Comparison of ENCODE assay signal across 3 cellular contexts in the genomic region with DNA sequence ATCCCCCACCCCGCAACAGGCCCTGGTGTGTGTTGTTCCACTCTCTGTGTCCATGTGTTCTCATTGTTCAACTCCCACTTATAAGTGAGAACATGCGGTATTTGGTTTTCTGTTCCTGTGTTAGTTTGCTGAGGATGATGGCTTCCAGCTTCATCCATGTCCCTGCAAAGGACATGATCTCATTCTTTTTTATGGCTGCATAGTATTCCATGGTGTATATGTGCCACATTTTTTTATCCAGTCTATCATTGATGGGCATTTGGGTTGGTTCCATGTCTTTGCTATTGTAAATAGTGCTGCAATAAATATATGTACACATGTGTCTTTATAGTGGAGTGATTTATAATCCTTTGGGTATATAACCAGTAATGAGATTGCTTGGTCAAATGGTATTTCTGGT. TPM values are rescaled to one million over a fixed set of nuclear protein-coding genes. Genes with fewer than 3 reads are reported as not detected.
DNase-seq lines count a peak whose midpoint lies in the region; ATAC-seq, FAIRE-seq and TF ChIP-seq lines count a peak whose summit lies in the region.
"Not testable (repeated sequence)": the region's sequence is repeated elsewhere in the genome, so short reads cannot be mapped to it uniquely, and the experiment has no call there.
"Had no signal": no experiment of that assay in that cellular context is flagged by ENCODE, and none has a peak within 500 bp of the region (broad histone marks: within the 10 kb centered on the region; RNA-seq: fewer than 3 reads in every experiment).

No MANE protein-coding gene starts in this region.

- H3K4me1 ChIP-seq in HEK293 (ENCODE audit: control insufficient read depth, insufficient read depth, low read length): not testable (repeated sequence)
- H3K4me1 ChIP-seq in K562 (replicated peaks in 1 of 2; ENCODE audit: control insufficient read depth in 2 of 2, insufficient read depth in 2 of 2, low read length in 2 of 2): peaks cover 11 to 18% of the 10 kb centered on the region in 2 experiments; a peak in 4 of 5 replicates

- not testable (repeated sequence) for TF ChIP-seq EP300 in K562 (IDR thresholded peaks at IDR 0.05; ENCODE audit: low read length)

- in situ Hi-C loops in K562 (cut with MboI): not testable (repeated sequence)

- not testable (repeated sequence) for TF ChIP-seq CTCF in HEK293 (tag by site-specific recombination; IDR thresholded peaks at IDR 0.05); K562 (IDR thresholded peaks at IDR 0.05 in 2 of 3, conservative IDR thresholded peaks at IDR 0.05 in 1 of 3; ENCODE audit: insufficient read depth in 2 of 3, low read depth in 1 of 3, low read length in 3 of 3)

- FAIRE-seq in K562 (lab: Jason Lieb, UNC): not testable (repeated sequence)

- H3K4me3 ChIP-seq in HEK293 (ENCODE audit: low read depth, low read length); K562: not testable (repeated sequence)

- not testable (repeated sequence) for TF ChIP-seq RAD21 in K562 (CRISPR knock-in tag; conservative IDR thresholded peaks at IDR 0.05 in 1 of 2, IDR thresholded peaks at IDR 0.05 in 1 of 2)

- H3K9me3 ChIP-seq in HEK293 (ENCODE audit: control insufficient read depth, insufficient read depth, low read depth, low read length); K562 (replicated peaks; ENCODE audit: control insufficient read depth, insufficient read depth, low read depth, low read length): not testable (repeated sequence)

- POLR2A ChIA-PET in HEK293 (lab: Yijun Ruan, JAX): not testable (repeated sequence)
- POLR2A ChIA-PET in K562 (lab: Yijun Ruan, JAX): interaction anchor here (0.6 kb wide), 1 partner anchor 8 kb away, joined by 4 read pairs; no protein-coding TSS in a partner anchor

- CTCF ChIA-PET in HEK293 (lab: Yijun Ruan, JAX); K562 (lab: Yijun Ruan, JAX; ENCODE audit: low intra/inter-chr PET ratio): not testable (repeated sequence)

- H3K79me2 ChIP-seq in K562 (ENCODE audit: control insufficient read depth, insufficient read depth, low read length): not testable (repeated sequence)

- ATAC-seq in K562: not testable (repeated sequence)

- not testable (repeated sequence) for H3K27me3 ChIP-seq in K562 (ENCODE audit: control insufficient read depth in 2 of 2, insufficient read depth in 2 of 2, low read length in 2 of 2)

- not testable (repeated sequence) for H3K9me1 ChIP-seq in K562 (ENCODE audit: control insufficient read depth, insufficient read depth, low read length)

- not testable (repeated sequence) for DNase-seq in K562 (ENCODE audit: extremely low read depth in 1 of 4, low spot score in 3 of 4)

- not testable (repeated sequence) for H3K36me3 ChIP-seq in HEK293 (ENCODE audit: control insufficient read depth in 2 of 2, insufficient read depth in 1 of 2, low read length in 2 of 2); K562 (ENCODE audit: control insufficient read depth, insufficient read depth, low read length)

- TF ChIP-seq POLR2A in K562 (conservative IDR thresholded peaks at IDR 0.05): not testable (repeated sequence)

- not testable (repeated sequence) for H2AFZ ChIP-seq in K562 (ENCODE audit: low read depth, low read length)

- H3K4me2 ChIP-seq in K562 (ENCODE audit: insufficient read depth, low read length): not testable (repeated sequence)

- H4K20me1 ChIP-seq in K562 (replicated peaks; ENCODE audit: control insufficient read depth, insufficient read depth, low read length): not testable (repeated sequence)

- not testable (repeated sequence) for H3K27ac ChIP-seq in HEK293 (ENCODE audit: extremely low read depth, low read depth, low read length); K562 (ENCODE audit: extremely low read depth, low read depth, low read length)

- intact Hi-C loops in K562 (cut with micrococcal nuclease): not testable (repeated sequence)

- WGBS in K562 (ENCODE audit: insufficient coverage, low coverage, missing lambda C conversion rate): 93% methylated on average over 2 of the region's 2 CpGs

- H3K9ac ChIP-seq in K562 (ENCODE audit: insufficient read depth in 1 of 2, low read depth in 2 of 2, low read length in 2 of 2): not testable (repeated sequence)

- not testable (repeated sequence) for BruUV-seq in K562 (replicated peaks; lab: Mats Ljungman, UMichigan)

TF ChIP-seq in HEK293, 187 proteins besides CTCF, POLR2A, EP300 and RAD21:
- TF ChIP-seq ZNF146 (tag by site-specific recombination; IDR thresholded peaks at IDR 0.05): peak; percentile 77

TF ChIP-seq in K562, 482 proteins besides CTCF, POLR2A, EP300 and RAD21:
- TF ChIP-seq BCOR (IDR thresholded peaks at IDR 0.05) (peak; percentile 67; the same call in 1 of the 2 replicates), KDM1A (IDR thresholded peaks at IDR 0.05) (peak in 1 of 2 experiments; percentile 26; a peak in 1 of 4 replicates), ZNF146 (CRISPR knock-in tag; IDR thresholded peaks at IDR 0.05; ENCODE audit: unreplicated experiment) (peak; percentile 50)

RNA-seq across cellular contexts. Expression of gene KCNMB3, which starts 23.5 kb away (rescaled TPM):
- total RNA-seq in K562 (2011; cell fraction: chromatin; rRNA removed; ENCODE audit: low replicate concordance): 42.1 and 87.2 TPM in 2 replicates
- total RNA-seq in K562 (2011; cell fraction: nucleolus; rRNA removed): 16.3 and 21.2 TPM in 2 replicates
- total RNA-seq in K562 (2011; cell fraction: nucleoplasm; rRNA removed): 33.8 and 60.6 TPM in 2 replicates
- 8.7 and 12.3 TPM in 2 replicates for total RNA-seq in K562 (2014; rRNA removed)
- 15.3 and 16.5 TPM in 2 replicates for total RNA-seq in K562 (2014; rRNA removed; fragmentation: Illumina TruSeq; extraction: Trizol)
- 13.7 and 13.8 TPM in 2 replicates for total RNA-seq in K562 (2015; rRNA removed; fragmentation: Illumina TruSeq; extraction: Trizol)
- 9.9 and 14.3 TPM in 2 replicates for total RNA-seq in K562 (2021)
- polyA plus RNA-seq in K562 (2011; rRNA removed): 18.6 and 21.1 TPM in 2 replicates
- polyA plus RNA-seq in K562 (2011; cell fraction: cytosol; rRNA removed): 5.8 and 7.4 TPM in 2 replicates
- polyA plus RNA-seq in K562 (2011; cell fraction: nucleus; rRNA removed): 48.8 and 65.5 TPM in 2 replicates
- polyA plus RNA-seq in K562 (2012): 11.9 and 19.9 TPM in 2 replicates
- polyA plus RNA-seq in K562 (2014; fragmentation: Illumina TruSeq; extraction: Trizol): 17.6 and 20.4 TPM in 2 replicates
- polyA plus RNA-seq in K562 (2014; fragmentation: Nextera tagmentation; extraction: Ambion mirVana): 1 to 10 TPM; 7.0 to 7.8 TPM
- 13.0 and 19.8 TPM in 2 replicates for polyA plus RNA-seq in K562 (2014; rRNA removed)
- polyA minus RNA-seq in K562 (2011; rRNA and poly(A)+ RNA removed): 27.8 and 30.2 TPM in 2 replicates
- 1.8 and 3.6 TPM in 2 replicates for polyA minus RNA-seq in K562 (2011; cell fraction: cytosol; rRNA and poly(A)+ RNA removed)
- 26.3 and 37.4 TPM in 2 replicates for polyA minus RNA-seq in K562 (2011; cell fraction: nucleus; rRNA and poly(A)+ RNA removed)
- polyA plus RNA-seq: CD8-positive, alpha-beta memory T cell had no signal

RNA-seq across cellular contexts. Expression of gene ZNF639, which starts 48.4 kb away (rescaled TPM):
- 12.2 and 32.8 TPM in 2 replicates for total RNA-seq in K562 (2011; cell fraction: chromatin; rRNA removed; ENCODE audit: low replicate concordance)
- 8.3 and 8.5 TPM in 2 replicates for total RNA-seq in K562 (2011; cell fraction: nucleolus; rRNA removed)
- total RNA-seq in K562 (2011; cell fraction: nucleoplasm; rRNA removed): 10.7 and 18.6 TPM in 2 replicates
- 56.0 and 57.2 TPM in 2 replicates for total RNA-seq in K562 (2014; rRNA removed)
- 75.8 and 83.1 TPM in 2 replicates for total RNA-seq in K562 (2014; rRNA removed; fragmentation: Illumina TruSeq; extraction: Trizol)
- total RNA-seq in K562 (2015; rRNA removed; fragmentation: Illumina TruSeq; extraction: Trizol): 68.7 and 73.1 TPM in 2 replicates
- total RNA-seq in K562 (2021): 53.7 and 55.7 TPM in 2 replicates
- 29.1 and 38.0 TPM in 2 replicates for polyA plus RNA-seq in K562 (2011; rRNA removed)
- 14.3 and 14.5 TPM in 2 replicates for polyA plus RNA-seq in K562 (2011; cell fraction: cytosol; rRNA removed)
- polyA plus RNA-seq in K562 (2011; cell fraction: nucleus; rRNA removed): 9.7 and 13.8 TPM in 2 replicates
- 32.0 and 33.3 TPM in 2 replicates for polyA plus RNA-seq in K562 (2012)
- 69.9 and 88.1 TPM in 2 replicates for polyA plus RNA-seq in K562 (2014; fragmentation: Illumina TruSeq; extraction: Trizol)
- polyA plus RNA-seq in K562 (2014; fragmentation: Nextera tagmentation; extraction: Ambion mirVana): 10 to 100 TPM; 17.6 to 21.5 TPM
- polyA plus RNA-seq in K562 (2014; rRNA removed): 44.0 and 50.5 TPM in 2 replicates
- 40.3 and 50.0 TPM in 2 replicates for polyA minus RNA-seq in K562 (2011; rRNA and poly(A)+ RNA removed)
- 11.7 and 13.1 TPM in 2 replicates for polyA minus RNA-seq in K562 (2011; cell fraction: cytosol; rRNA and poly(A)+ RNA removed)
- 5.8 and 10.4 TPM in 2 replicates for polyA minus RNA-seq in K562 (2011; cell fraction: nucleus; rRNA and poly(A)+ RNA removed)
